14 cellular contexts compared by ENCODE assay signal in genomic region chr18:48296581-48296980, GRCh38.
"Had no signal": no experiment of that assay in that cellular context is flagged by ENCODE, and none has a peak within 500 bp of the region (broad histone marks: within the 10 kb centered on the region; RNA-seq: fewer than 3 reads in every experiment).

No MANE protein-coding gene starts in this region.

- H3K4me2 ChIP-seq: neural progenitor cell had no signal

- H3K4me1 ChIP-seq: right lobe of liver had no signal

- H2AFZ ChIP-seq: neural progenitor cell had no signal

- H3K9me3 ChIP-seq: body of pancreas, heart left ventricle, ovary, right lobe of liver, thoracic aorta, upper lobe of right lung had no signal

- H3K4me3 ChIP-seq: body of pancreas, heart left ventricle, neural progenitor cell, ovary, right lobe of liver, thoracic aorta, upper lobe of right lung had no signal

- DNase-seq: activated CD4-positive, alpha-beta T cell treated with anti-CD3 and anti-CD28 coated beads, Interleukin-2, amount 10 ng/mL, durations not matched to agents 7 days and 5 days; activated naive CD4-positive, alpha-beta T cell treated with anti-CD3 and anti-CD28 coated beads for 36 hours; body of pancreas; central memory CD4-positive, alpha-beta T cell; left ventricle myocardium superior; ovary; small intestine; stimulated activated CD4-positive, alpha-beta T cell treated with anti-CD3 and anti-CD28 coated beads, Interleukin-4, amount 100 ng/mL, for 24 hours; T1000 had no signal

- H3K27ac ChIP-seq: body of pancreas, heart left ventricle, neural progenitor cell, ovary, right lobe of liver, thoracic aorta, upper lobe of right lung had no signal

- H3K9ac ChIP-seq: neural progenitor cell had no signal

- H3K36me3 ChIP-seq: heart left ventricle, neural progenitor cell, ovary, right lobe of liver, thoracic aorta, upper lobe of right lung had no signal

- H3K27me3 ChIP-seq: body of pancreas, heart left ventricle, neural progenitor cell, ovary, right lobe of liver, upper lobe of right lung had no signal
